18 cellular contexts compared by ENCODE assay signal in the genomic region with DNA sequence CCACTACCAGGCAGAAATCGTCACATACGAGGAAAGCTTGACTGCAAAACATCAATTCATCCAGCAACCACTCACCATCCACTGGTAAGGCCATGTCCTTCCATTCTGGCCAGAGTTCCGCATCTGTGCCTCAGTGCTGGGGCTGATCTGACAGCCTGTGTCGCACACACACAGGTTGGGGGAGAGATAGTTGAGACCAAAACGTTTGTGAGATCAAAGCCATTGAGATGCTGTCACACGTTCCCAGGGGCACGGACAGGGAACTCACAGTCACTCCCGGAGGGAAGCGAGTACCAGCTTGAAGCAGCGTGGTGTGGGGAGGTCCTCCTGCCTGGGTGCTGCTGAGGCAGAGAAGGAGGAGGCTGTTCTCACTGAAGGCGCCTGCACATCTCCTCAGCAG.
"Had no signal": no experiment of that assay in that cellular context is flagged by ENCODE, and none has a peak within 500 bp of the region (broad histone marks: within the 10 kb centered on the region; RNA-seq: fewer than 3 reads in every experiment).

No MANE protein-coding gene starts in this region.

- DNase-seq: KBM-7, MV-4-11, NCI-H1048, NCI-H1105, NCI-H1417, NCI-H1436 treated with DMSO at 0.1 percent for 48 hours, NCI-H1694, NCI-H187 treated with DMSO at 0.1 percent for 48 hours, NCI-H2029 treated with DMSO at 0.1 percent for 48 hours, NCI-H2227 treated with DMSO at 0.1 percent for 48 hours, NCI-H524, NCI-H69, NCI-H774, Right ventricle myocardium superior, RPMI8226, SIG-M5 had no signal

- H3K27me3 ChIP-seq: SJSA1 had no signal

- H3K4me1 ChIP-seq: SJSA1 had no signal

- H3K4me3 ChIP-seq: SJSA1, SK-N-MC had no signal

- H3K27ac ChIP-seq: SJSA1, SK-N-MC had no signal

- H3K36me3 ChIP-seq: SJSA1 had no signal
